ENCODE assay signal across 1 cellular context in genomic region chr17:7583253-7584109, GRCh38.
TF ChIP-seq lines count a peak whose summit lies in the region.

Gene MPDU1 (plus strand): TSS chr17:7583852. CDS start chr17:7583863, 11 bp downstream.

TF ChIP-seq in K562, 482 proteins besides CTCF, POLR2A, EP300 and RAD21 (continued from another document and continues in another):
- TF ChIP-seq HNRNPH1 (optimal IDR thresholded peaks at IDR 0.05; ENCODE audit: low read depth, low read length) (no peak), ZNF445 (CRISPR knock-in tag; IDR thresholded peaks at IDR 0.05; ENCODE audit: low read depth) (no peak), ZNF444 (CRISPR knock-in tag; IDR thresholded peaks at IDR 0.05) (no peak), CAMTA2 (CRISPR knock-in tag; conservative IDR thresholded peaks at IDR 0.05) (no peak), ZFPM2 (CRISPR knock-in tag; IDR thresholded peaks at IDR 0.05) (no peak), SMARCA5 (IDR thresholded peaks at IDR 0.05) (no peak), COPS2 (conservative IDR thresholded peaks at IDR 0.05) (no peak), PPARD (CRISPR knock-in tag; IDR thresholded peaks at IDR 0.05) (no peak), ZNF24 (IDR thresholded peaks at IDR 0.05) (no peak), ZNF655 (CRISPR knock-in tag; IDR thresholded peaks at IDR 0.05) (no peak), KDM1A (IDR thresholded peaks at IDR 0.05) (peak in 1 of 2 experiments; percentile 38; a peak in 2 of 4 replicates), MITF (IDR thresholded peaks at IDR 0.05) (no peak), FOXA1 (IDR thresholded peaks at IDR 0.05; ENCODE audit: borderline replicate concordance) (no peak), ZNF184 (CRISPR knock-in tag; IDR thresholded peaks at IDR 0.05) (no peak), YY1 (IDR thresholded peaks at IDR 0.05; ENCODE audit: borderline replicate concordance in 1 of 3, control insufficient read depth in 1 of 3, extremely low read depth in 1 of 3, insufficient read depth in 3 of 3, insufficient read length in 1 of 3, insufficient replicate concordance in 2 of 3, low read depth in 1 of 3, low read length in 2 of 3) (peak; percentile 64 to 95 (median 94)), ESRRB (CRISPR knock-in tag; IDR thresholded peaks at IDR 0.05; ENCODE audit: borderline replicate concordance) (0 out of 2 replicates have a peak, but pooled peaks have one; percentile 26), TGIF2 (CRISPR knock-in tag; IDR thresholded peaks at IDR 0.05) (no peak), ZNF436 (CRISPR knock-in tag; IDR thresholded peaks at IDR 0.05) (no peak), ZNF592 (IDR thresholded peaks at IDR 0.05) (peak; percentile 98), ZSCAN32 (CRISPR knock-in tag; IDR thresholded peaks at IDR 0.05) (no peak), TAF7 (tag; IDR thresholded peaks at IDR 0.05) (peak; percentile 99), MBD1 (CRISPR knock-in tag; IDR thresholded peaks at IDR 0.05) (no peak), NRF1 (conservative IDR thresholded peaks at IDR 0.05 in 1 of 2, IDR thresholded peaks at IDR 0.05 in 1 of 2) (peak; percentile 97 to 98), ZNF431 (CRISPR knock-in tag; IDR thresholded peaks at IDR 0.05) (peak; percentile 27; the same call in 1 of the 2 replicates), FOXK2 (conservative IDR thresholded peaks at IDR 0.05 in 1 of 2, IDR thresholded peaks at IDR 0.05 in 1 of 2; ENCODE audit: low read depth in 2 of 2) (peak; percentile 72 to 73), PYGO2 (tag; IDR thresholded peaks at IDR 0.05) (no peak), ZBTB49 (CRISPR knock-in tag; IDR thresholded peaks at IDR 0.05; ENCODE audit: borderline replicate concordance) (no peak), SMAD3 (CRISPR knock-in tag; conservative IDR thresholded peaks at IDR 0.05) (0 out of 2 replicates have a peak, but pooled peaks have one; percentile 12), ZNF347 (CRISPR knock-in tag; IDR thresholded peaks at IDR 0.05; ENCODE audit: low read depth) (no peak), MAX (CRISPR knock-in tag; IDR thresholded peaks at IDR 0.05) (peak; percentile 99), THAP7 (CRISPR knock-in tag; IDR thresholded peaks at IDR 0.05) (peak; percentile 47; the same call in 1 of the 2 replicates), ZNF780A (CRISPR knock-in tag; IDR thresholded peaks at IDR 0.05) (no peak), RBM22 (IDR thresholded peaks at IDR 0.05; ENCODE audit: low read depth, low read length, poor library complexity, severe bottlenecking) (no peak), ZNF197 (CRISPR knock-in tag; IDR thresholded peaks at IDR 0.05; ENCODE audit: low read depth) (peak; percentile 77), JUNB (CRISPR knock-in tag; conservative IDR thresholded peaks at IDR 0.05) (no peak), NELFE (IDR thresholded peaks at IDR 0.05; ENCODE audit: insufficient read depth, insufficient read length) (no peak), HES1 (IDR thresholded peaks at IDR 0.05; ENCODE audit: low read depth) (no peak), SLC30A9 (CRISPR knock-in tag; IDR thresholded peaks at IDR 0.05) (no peak), DACH1 (IDR thresholded peaks at IDR 0.05; ENCODE audit: partially characterized antibody) (no peak), LCOR (CRISPR knock-in tag; IDR thresholded peaks at IDR 0.05) (peak; percentile 67; the same call in 1 of the 2 replicates), RBM14 (IDR thresholded peaks at IDR 0.05; ENCODE audit: borderline replicate concordance, insufficient read depth, low read depth, low read length) (no peak), HDAC2 (IDR thresholded peaks at IDR 0.05) (0 out of 2 replicates have a peak, but pooled peaks have one; percentile 54), NEUROD1 (IDR thresholded peaks at IDR 0.05; ENCODE audit: borderline replicate concordance, low read depth, low read length, partially characterized antibody) (peak; percentile 4), POLR2G (IDR thresholded peaks at IDR 0.05; ENCODE audit: low read depth, low read length) (peak; percentile 94), GABPB2 (CRISPR knock-in tag; conservative IDR thresholded peaks at IDR 0.05) (no peak), BRD9 (IDR thresholded peaks at IDR 0.05; ENCODE audit: low read depth, partially characterized antibody) (no peak), ZC3H11A (IDR thresholded peaks at IDR 0.05; ENCODE audit: low read depth, low read length) (no peak), ZNF764 (CRISPR knock-in tag; IDR thresholded peaks at IDR 0.05; ENCODE audit: low read depth) (no peak), CREB1 (IDR thresholded peaks at IDR 0.05) (no peak), CREB1 (CRISPR knock-in tag; IDR thresholded peaks at IDR 0.05) (peak; percentile 47), ZNF23 (CRISPR knock-in tag; IDR thresholded peaks at IDR 0.05) (no peak), LARP7 (IDR thresholded peaks at IDR 0.05) (no peak), RUNX1 (IDR thresholded peaks at IDR 0.05; ENCODE audit: low read depth) (no peak), ZFP1 (CRISPR knock-in tag; IDR thresholded peaks at IDR 0.05) (no peak), ARID3B (CRISPR knock-in tag; IDR thresholded peaks at IDR 0.05; ENCODE audit: borderline replicate concordance) (no peak)
